31 cellular contexts compared by ENCODE assay signal in genomic region chr5:165405340-165405739, GRCh38.
"Had no signal": no experiment of that assay in that cellular context is flagged by ENCODE, and none has a peak within 500 bp of the region (broad histone marks: within the 10 kb centered on the region; RNA-seq: fewer than 3 reads in every experiment).

No MANE protein-coding gene starts in this region.

- DNase-seq: activated CD4-positive, alpha-beta memory T cell treated with anti-CD3 and anti-CD28 coated beads for 36 hours; activated CD4-positive, alpha-beta T cell treated with anti-CD3 and anti-CD28 coated beads, Interleukin-2, amount 10 ng/mL, durations not matched to agents 24 days and 14 days; activated CD4-positive, CD25-positive, alpha-beta regulatory T cell treated with anti-CD3 and anti-CD28 coated beads, Interleukin-2, amount 50 U/mL, for 72 hours; activated CD8-positive, alpha-beta memory T cell treated with anti-CD3 and anti-CD28 coated beads, Interleukin-2, amount 50 U/mL, for 48 hours; activated gamma-delta T cell treated with Interleukin-2 at 50 U/mL for 16 hours; activated naive CD4-positive, alpha-beta T cell treated with anti-CD3 and anti-CD28 coated beads, Interleukin-2, amount 50 U/mL, for 16 hours; activated T-cell treated with anti-CD3 and anti-CD28 coated beads, Interleukin-2, amount 50 U/mL, for 24 hours; anterior cingulate cortex; dermis blood vessel endothelial cell; effector CD4-positive, alpha-beta T cell; foreskin fibroblast; head of caudate nucleus; hippocampal formation; left cardiac atrium; left ventricle myocardium superior; naive B cell; nephron progenitor cell; nucleus accumbens; stimulated activated CD4-positive, alpha-beta T cell treated with anti-CD3 and anti-CD28 coated beads, Interleukin-1b, Interleukin-23, amount 100 ng/mL, for 48 hours; stimulated activated CD4-positive, alpha-beta T cell treated with anti-CD3 and anti-CD28 coated beads, Interleukin-4, amount 100 ng/mL, for 4 hours; stimulated activated CD8-positive, alpha-beta memory T cell treated with anti-CD3 and anti-CD28 coated beads, Interleukin-4, amount 100 ng/mL, for 48 hours; stimulated activated naive CD8-positive, alpha-beta T cell treated with anti-CD3 and anti-CD28 coated beads, Interleukin-15, amount 100 ng/mL, for 72 hours; substantia nigra; T-helper 17 cell; T1000; upper lobe of left lung had no signal

- H3K36me3 ChIP-seq: right atrium auricular region, upper lobe of left lung, vagina had no signal

- H3K4me1 ChIP-seq: parathyroid adenoma, right atrium auricular region, vagina had no signal

- H3K4me3 ChIP-seq: right atrium auricular region, smooth muscle cell, upper lobe of left lung, vagina had no signal

- H3K9me3 ChIP-seq: upper lobe of left lung, vagina had no signal

- H3K27ac ChIP-seq: parathyroid adenoma, right atrium auricular region, upper lobe of left lung, vagina had no signal

- ATAC-seq: left ventricle myocardium superior; stimulated activated memory B cell treated with anti-CD40 and anti-IgM and Interleukin-4, amounts not matched to agents 10 μg/mL and 1 μg/mL and 100 μg/mL, for 72 hours; stimulated activated naive CD8-positive, alpha-beta T cell treated with anti-CD3 and anti-CD28 coated beads, Interleukin-15, amount 100 ng/mL, for 72 hours; T-helper 17 cell had no signal

- H3K27me3 ChIP-seq: right atrium auricular region, upper lobe of left lung, vagina had no signal
